Comparison of ENCODE assay signal across 16 cellular contexts in the genomic region with DNA sequence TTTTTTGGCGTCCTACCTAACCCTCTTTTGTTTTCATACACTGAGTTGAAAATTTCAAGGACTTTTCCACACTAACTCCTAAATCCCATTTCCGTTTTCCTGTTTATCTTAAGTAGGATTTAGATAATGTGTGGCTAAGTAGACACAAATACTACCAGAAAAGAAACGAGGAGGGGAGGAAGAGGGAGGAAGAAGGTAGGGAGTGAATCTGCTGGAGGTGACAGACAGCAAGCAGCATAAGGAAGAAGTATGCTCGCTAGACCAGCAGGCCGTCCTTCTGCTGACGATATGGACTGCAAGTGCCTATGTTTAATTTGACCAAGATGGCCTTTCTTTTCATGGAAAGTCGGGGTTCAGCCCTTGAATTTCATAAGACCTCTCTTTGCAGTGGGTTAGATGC.
"Had no signal": no experiment of that assay in that cellular context is flagged by ENCODE, and none has a peak within 500 bp of the region (broad histone marks: within the 10 kb centered on the region; RNA-seq: fewer than 3 reads in every experiment).

No MANE protein-coding gene starts in this region.

- H3K9me3 ChIP-seq: esophagus squamous epithelium, stomach, thoracic aorta, transverse colon had no signal

- H3K27me3 ChIP-seq: stomach, transverse colon had no signal

- H3K4me1 ChIP-seq: esophagus squamous epithelium, foreskin keratinocyte, stomach, transverse colon had no signal

- ATAC-seq: foreskin keratinocyte; naive thymus-derived CD4-positive, alpha-beta T cell; sciatic nerve had no signal

- H3K36me3 ChIP-seq: esophagus squamous epithelium, stomach, thoracic aorta, transverse colon had no signal

- H3K27ac ChIP-seq: esophagus squamous epithelium, foreskin keratinocyte, stomach, thoracic aorta, transverse colon had no signal

- H3K4me3 ChIP-seq: esophagus squamous epithelium, stomach, thoracic aorta, transverse colon had no signal

- DNase-seq: effector memory CD4-positive, alpha-beta T cell; esophagus squamous epithelium; foreskin keratinocyte; head of caudate nucleus; hippocampal formation; kidney glomerular epithelial cell; naive thymus-derived CD4-positive, alpha-beta T cell; posterior cingulate gyrus; stimulated activated CD4-positive, alpha-beta T cell treated with anti-CD3 and anti-CD28 coated beads, Interleukin-2, amount 100 ng/mL, for 24 hours; stimulated activated CD4-positive, alpha-beta T cell treated with anti-CD3 and anti-CD28 coated beads, Interleukin-4, amount 100 ng/mL, for 4 hours; stimulated activated naive CD4-positive, alpha-beta T cell; stomach; substantia nigra; transverse colon had no signal
